In genomic region chr19:18667531-18668251, GRCh38 we compare ENCODE assay signal across 16 cellular contexts. TPM values are rescaled to one million over a fixed set of nuclear protein-coding genes. Genes with fewer than 3 reads are reported as not detected.
DNase-seq lines count a peak whose midpoint lies in the region; ATAC-seq lines count a peak whose summit lies in the region.
"Had no signal": no experiment of that assay in that cellular context is flagged by ENCODE, and none has a peak within 500 bp of the region (broad histone marks: within the 10 kb centered on the region; RNA-seq: fewer than 3 reads in every experiment).

No MANE protein-coding gene starts in this region.

- H3K4me1 Mint-ChIP-seq in T-helper 17 cell (no peaks in the 10 kb centered on the region), immature natural killer cell (peaks cover 0 to 9% of the 10 kb centered on the region in 2 donors)

- H3K27me3 ChIP-seq in right cardiac atrium (ENCODE audit: control insufficient read depth, insufficient read depth) (no peaks in the 10 kb centered on the region), neuronal stem cell (ENCODE audit: control insufficient read depth in 3 of 3, insufficient read depth in 3 of 3, low read depth in 1 of 3, low read length in 3 of 3) (no peaks in the 10 kb centered on the region)

- no peak overlapping the region for H3K14ac ChIP-seq in neuronal stem cell (ENCODE audit: low read length)

- H2AK5ac ChIP-seq in neuronal stem cell (ENCODE audit: low read depth, low read length): no peak overlapping the region

- H3K36me3 Mint-ChIP-seq in T-helper 17 cell (ENCODE audit: low read depth) (no peaks in the 10 kb centered on the region), immature natural killer cell (peaks cover 0 to 8% (median 7%) of the 10 kb centered on the region in 3 donors)

- H3K9ac ChIP-seq in neuronal stem cell (ENCODE audit: low read depth, low read length, poor library complexity): peak overlapping the region; percentile 63

- H3K27ac Mint-ChIP-seq in T-helper 17 cell (no peak overlapping the region), immature natural killer cell (no peak overlapping the region)
- H3K27ac Mint-ChIP-seq: CD4-positive, alpha-beta T cell; GM23338 had no signal

- no peak overlapping the region for H2BK5ac ChIP-seq in neuronal stem cell (ENCODE audit: low read length)

- intact Hi-C loops in right cardiac atrium (cut with DNase I): no loop called here
- intact Hi-C loops in cardiac septum (cut with DNase I): no loop called here

- H3K18ac ChIP-seq in neuronal stem cell (ENCODE audit: low read length): no peak overlapping the region

- H3K4me3 ChIP-seq in right cardiac atrium (ENCODE audit: low read length) (no peak overlapping the region), neuronal stem cell (ENCODE audit: low read length in 2 of 2) (no peak overlapping the region)
- H3K4me3 ChIP-seq: GM12878, GM23338 had no signal

- no peak for ATAC-seq in right cardiac atrium
- ATAC-seq in T-helper 17 cell: no peak
- ATAC-seq: GM12878, GM23338 had no signal

- H2BK120ac ChIP-seq in neuronal stem cell (ENCODE audit: low read depth, low read length): no peak overlapping the region

- DNase-seq in right cardiac atrium: peak in 2 of 3 donors; percentile 45 to 76
- DNase-seq in cardiac septum (ENCODE audit: low spot score): no peak
- DNase-seq in T-helper 17 cell: no peak
- no peak for DNase-seq in neuronal stem cell (ENCODE audit: low spot score)
- DNase-seq in immature natural killer cell: no peak
- DNase-seq in NCI-H446 treated with DMSO at 0.1 percent for 48 hours (lab: John Stamatoyannopoulos, UW): no peak
- no peak for DNase-seq in OCI-M2 (lab: John Stamatoyannopoulos, UW; ENCODE audit: unreplicated experiment)
- DNase-seq: 8988T; AML-193; C1 segment of cervical spinal cord; Calu3; CD4-positive, alpha-beta T cell; DMS 273 treated with DMSO at 0.1 percent for 48 hours; KBM-7 had no signal

- no peaks in the 10 kb centered on the region for H3K9me3 Mint-ChIP-seq in immature natural killer cell
- H3K9me3 Mint-ChIP-seq: CD4-positive, alpha-beta T cell; GM23338 had no signal

- H3K9me3 ChIP-seq in right cardiac atrium (ENCODE audit: control insufficient read depth, low read length): no peaks in the 10 kb centered on the region
- no peaks in the 10 kb centered on the region for H3K9me3 ChIP-seq in T-helper 17 cell (ENCODE audit: control insufficient read depth, low read length, poor library complexity, severe bottlenecking)
- H3K9me3 ChIP-seq in neuronal stem cell (replicated peaks in 1 of 2; ENCODE audit: control insufficient read depth in 2 of 2, insufficient read depth in 1 of 2, low read depth in 1 of 2, low read length in 2 of 2): peaks cover 0 to 2% of the 10 kb centered on the region in 2 donors

- H3K27me3 Mint-ChIP-seq in T-helper 17 cell (no peaks in the 10 kb centered on the region), immature natural killer cell (ENCODE audit: low read depth in 3 of 3) (peaks cover 0 to 2% (median 0%) of the 10 kb centered on the region in 3 donors)
- H3K27me3 Mint-ChIP-seq: CD4-positive, alpha-beta T cell had no signal

- peaks cover 11% of the 10 kb centered on the region for H3K79me1 ChIP-seq in neuronal stem cell (ENCODE audit: low read depth, low read length)

- no peak overlapping the region for H2BK15ac ChIP-seq in neuronal stem cell (ENCODE audit: low read length)

- peaks cover 3% of the 10 kb centered on the region for H3K4me1 ChIP-seq in right cardiac atrium (ENCODE audit: control insufficient read depth, insufficient read depth, low read length)
- H3K4me1 ChIP-seq in neuronal stem cell (ENCODE audit: control insufficient read depth in 2 of 2, insufficient read depth in 1 of 2, low read depth in 1 of 2, low read length in 2 of 2): peaks cover 11 to 12% of the 10 kb centered on the region in 2 donors

- H4K8ac ChIP-seq in neuronal stem cell (ENCODE audit: low read depth, low read length): no peak overlapping the region

- no peak overlapping the region for H3K27ac ChIP-seq in right cardiac atrium (ENCODE audit: low read length)
- no peak overlapping the region for H3K27ac ChIP-seq in neuronal stem cell (replicated peaks; ENCODE audit: low read length)

- peak overlapping the region; percentile 73 for H2BK12ac ChIP-seq in neuronal stem cell (ENCODE audit: low read length)

- no peak overlapping the region for H3K4ac ChIP-seq in neuronal stem cell (ENCODE audit: low read length)

- no peak overlapping the region for H2AFZ ChIP-seq in neuronal stem cell (ENCODE audit: low read length)
- H2AFZ ChIP-seq: GM23338 had no signal

- H3K4me2 ChIP-seq in neuronal stem cell (ENCODE audit: insufficient read depth, low read length, poor library complexity, severe bottlenecking): no peak overlapping the region
- H3K4me2 ChIP-seq: GM23338 had no signal

- peak overlapping the region; percentile 99 for H3K23ac ChIP-seq in neuronal stem cell (ENCODE audit: low read depth, low read length, poor library complexity)

- H3K4me3 Mint-ChIP-seq in T-helper 17 cell (peak overlapping the region; percentile 31), immature natural killer cell (no peak overlapping the region)
- H3K4me3 Mint-ChIP-seq: CD4-positive, alpha-beta T cell; GM23338 had no signal

- peaks cover 15 to 55% of the 10 kb centered on the region in 2 donors for H3K36me3 ChIP-seq in neuronal stem cell (replicated peaks in 1 of 2; ENCODE audit: control insufficient read depth in 2 of 2, insufficient read depth in 2 of 2, low read length in 2 of 2)

- 95% methylated on average over 55 of the region's 55 CpGs for WGBS in right cardiac atrium
- WGBS in neuronal stem cell (ENCODE audit: extremely low coverage in 2 of 2, insufficient read length in 2 of 2, insufficient replicate concordance in 1 of 2), 2 donors: no CpG with 5 or more reads among the region's 55 CpGs

- H4K91ac ChIP-seq in neuronal stem cell (ENCODE audit: low read depth, low read length, poor library complexity): peak overlapping the region; percentile 79

RNA-seq across cellular contexts. Expression of gene CRTC1, which starts 15.8 kb away (rescaled TPM):
- total RNA-seq in right cardiac atrium: 10 to 100 TPM in 3 of 4 donors, 1 to 10 TPM in 1; 9.2 to 15.1 (median 13.6) TPM
- 9.5 TPM for polyA plus RNA-seq in right cardiac atrium
- total RNA-seq in cardiac septum: 8.8 TPM
- 10 to 100 TPM; 14.4 to 15.3 TPM for total RNA-seq in T-helper 17 cell
- polyA plus RNA-seq in neuronal stem cell (2013, experiment 1 of 2): 17.4 TPM
- 17.8 TPM for polyA plus RNA-seq in neuronal stem cell (2013, experiment 2 of 2)
- polyA plus RNA-seq in immature natural killer cell: 1 to 10 TPM in 1 of 3 donors, under 1 TPM in 2; 0.50 to 1.1 (median 0.85) TPM

RNA-seq across cellular contexts. Expression of gene KLHL26, which starts 30.9 kb away (rescaled TPM):
- 10 to 100 TPM in 1 of 4 donors, 1 to 10 TPM in 3; 8.9 to 14.4 (median 9.3) TPM for total RNA-seq in right cardiac atrium
- 5.1 TPM for polyA plus RNA-seq in right cardiac atrium
- 5.4 TPM for total RNA-seq in cardiac septum
- 10 to 100 TPM; 13.0 to 17.9 TPM for total RNA-seq in T-helper 17 cell
- 3.8 TPM for polyA plus RNA-seq in neuronal stem cell (2013, experiment 1 of 2)
- 4.4 TPM for polyA plus RNA-seq in neuronal stem cell (2013, experiment 2 of 2)
- polyA plus RNA-seq in immature natural killer cell: 1 to 10 TPM; 1.6 to 4.8 (median 4.5) TPM

RNA-seq across cellular contexts. Expression of gene TMEM59L, which starts 55.0 kb away (rescaled TPM):
- total RNA-seq in right cardiac atrium (1 to 10 TPM; 2.2 to 5.9 (median 4.0) TPM), cardiac septum (3.0 TPM), T-helper 17 cell (under 1 TPM in 1 of 2 donors, not detected in 1; 0.29 TPM)
- polyA plus RNA-seq in right cardiac atrium (4.8 TPM), immature natural killer cell (not detected)
- polyA plus RNA-seq in neuronal stem cell (2013, experiment 1 of 2): 7.1 TPM
- 6.4 TPM for polyA plus RNA-seq in neuronal stem cell (2013, experiment 2 of 2)
- polyA plus RNA-seq: GM12878 had no signal

Comparison
In these comparisons a context has a peak if more than half of its experiments do, and no peak if none do; other contexts are left out.
1. DNase-seq: peak in right cardiac atrium (2 of 3); none in cardiac septum (single experiment), T-helper 17 cell (0 of 3), neuronal stem cell (single experiment), immature natural killer cell (0 of 3), NCI-H446 treated with DMSO at 0.1 percent for 48 hours (single experiment) and OCI-M2 (single experiment).